Comparison of ENCODE assay signal across 22 cellular contexts in genomic region chr4:165715211-165715610, GRCh38.
"Had no signal": no experiment of that assay in that cellular context is flagged by ENCODE, and none has a peak within 500 bp of the region (broad histone marks: within the 10 kb centered on the region; RNA-seq: fewer than 3 reads in every experiment).

No MANE protein-coding gene starts in this region.

- ATAC-seq: HepG2, Panc1, PC-3 had no signal

- H3K9me2 ChIP-seq: SK-N-SH had no signal

- DNase-seq: IMR-90; Karpas-422; KG1; MM.1S; NCI-H1092 treated with DMSO at 0.1 percent for 48 hours; NCI-H1436; NCI-H187; NCI-H2029; NCI-H2081 treated with DMSO at 0.1 percent for 48 hours; NCI-H2171; NCI-H226; NCI-H446; NCI-H510A; NCI-H524 treated with DMSO at 0.1 percent for 48 hours; NCI-H774; NK-92 treated with Interleukin-12 subunit alpha and Interleukin-12 subunit beta, amount 100 ng/mL, for 24 hours; PC-3; SHP77; SK-N-SH had no signal

- H3K27ac ChIP-seq: RWPE1 had no signal

- H3K4me2 ChIP-seq: SK-N-SH had no signal
